16 cellular contexts compared by ENCODE assay signal in genomic region chr7:38453187-38453586, GRCh38.
A peak's percentile ranks its signal among the peaks of the same experiment; 100 is the strongest.
DNase-seq lines count a peak whose midpoint lies in the region; ATAC-seq and TF ChIP-seq lines count a peak whose summit lies in the region.
"Had no signal": no experiment of that assay in that cellular context is flagged by ENCODE, and none has a peak within 500 bp of the region (broad histone marks: within the 10 kb centered on the region; RNA-seq: fewer than 3 reads in every experiment).

No MANE protein-coding gene starts in this region.

- H3K27ac ChIP-seq in heart right ventricle (peak overlapping the region in 3 of 10 donors; percentile 20 to 51 (median 37)), vagina (no peak overlapping the region)
- H3K27ac ChIP-seq: KMS-11, RWPE1 had no signal

- H3K27me3 ChIP-seq in heart right ventricle: no peaks in the 10 kb centered on the region
- H3K27me3 ChIP-seq in vagina: no peaks in the 10 kb centered on the region
- H3K27me3 ChIP-seq: BE2C, MG63 had no signal

- peak in 1 of 2 donors; percentile 9 for DNase-seq in heart right ventricle
- no peak for DNase-seq in cardiac septum (ENCODE audit: low spot score)
- DNase-seq in RPMI7951 (ENCODE audit: low read depth): peak; percentile 16
- DNase-seq in iPS-NIHi11 (ENCODE audit: low spot score): peak; percentile 14
- DNase-seq in NK-92 treated with Interleukin-12 subunit alpha and Interleukin-12 subunit beta, amount 100 ng/mL, for 24 hours (lab: John Stamatoyannopoulos, UW): no peak
- no peak for DNase-seq in NCI-H82 (lab: John Stamatoyannopoulos, UW)
- DNase-seq in vagina (ENCODE audit: extremely low spot score in 2 of 2): no peak
- DNase-seq: BE2C; CD4-positive, alpha-beta memory T cell; MG63; NCI-H1092 treated with DMSO at 0.1 percent for 48 hours; NCI-H187; NCI-H2171 treated with DMSO at 0.1 percent for 48 hours; NCI-H774 had no signal

- TF ChIP-seq POLR2A in vagina (IDR thresholded peaks at IDR 0.05): no peak

- 36 to 37% methylated on average over 3 of the region's 3 CpGs for WGBS in heart right ventricle, 2 donors

- H3K36me3 ChIP-seq in heart right ventricle (no peaks in the 10 kb centered on the region), vagina (no peaks in the 10 kb centered on the region)
- H3K36me3 ChIP-seq: BE2C, MG63 had no signal

- no peak overlapping the region for H3K4me3 ChIP-seq in heart right ventricle
- H3K4me3 ChIP-seq in vagina: no peak overlapping the region
- H3K4me3 ChIP-seq: MG63 had no signal

- no peak for TF ChIP-seq CTCF in heart right ventricle (IDR thresholded peaks at IDR 0.05)
- no peak for TF ChIP-seq CTCF in vagina (IDR thresholded peaks at IDR 0.05)

- no peaks in the 10 kb centered on the region for H3K9me3 ChIP-seq in heart right ventricle
- no peaks in the 10 kb centered on the region for H3K9me3 ChIP-seq in vagina
- H3K9me3 ChIP-seq: BE2C, MG63 had no signal

- ATAC-seq in heart right ventricle: peak in 6 of 8 donors; percentile 43 to 64 (median 56)

- intact Hi-C loops in heart right ventricle (cut with DNase I) (loop anchor here in 6 of 10 donors (2.0 to 10.0 kb wide), 6 partner anchors 202 to 296 kb away; no protein-coding TSS in a partner anchor), cardiac septum (cut with DNase I) (loop anchor here (5.0 kb wide), 1 partner anchor 209 kb away; no protein-coding TSS in a partner anchor), vagina (cut with DNase I) (no loop called here)

- H3K4me1 ChIP-seq in heart right ventricle: peaks cover 0 to 19% (median 9%) of the 10 kb centered on the region in 9 donors
- H3K4me1 ChIP-seq in vagina: peaks cover 12% of the 10 kb centered on the region
- H3K4me1 ChIP-seq: BE2C had no signal

Comparison
In these comparisons a context has a peak if more than half of its experiments do, and no peak if none do; other contexts are left out.
1. DNase-seq: peak in RPMI7951 (single experiment) and iPS-NIHi11 (single experiment); none in cardiac septum (single experiment), NK-92 treated with Interleukin-12 subunit alpha and Interleukin-12 subunit beta, amount 100 ng/mL, for 24 hours (single experiment), NCI-H82 (single experiment) and vagina (0 of 2).